ENCODE assay signal across 2 cellular contexts in genomic region chr17:7476951-7477350, GRCh38.
TF ChIP-seq lines count a peak whose summit lies in the region.

No MANE protein-coding gene starts in this region.

TF ChIP-seq in liver, 16 proteins besides CTCF, POLR2A, EP300 and RAD21 (continued from another document):
- TF ChIP-seq ZBTB33 (IDR thresholded peaks at IDR 0.05) (no peak), MAX (IDR thresholded peaks at IDR 0.05) (no peak), GABPA (IDR thresholded peaks at IDR 0.05 in 1 of 2, conservative IDR thresholded peaks at IDR 0.05 in 1 of 2) (no peak), HNF4A (conservative IDR thresholded peaks at IDR 0.05) (no peak), YY1 (IDR thresholded peaks at IDR 0.05) (no peak), FOXA1 (IDR thresholded peaks at IDR 0.05) (no peak), SP1 (IDR thresholded peaks at IDR 0.05) (no peak), FOXA2 (IDR thresholded peaks at IDR 0.05) (no peak), ATF3 (IDR thresholded peaks at IDR 0.05) (no peak), TAF1 (conservative IDR thresholded peaks at IDR 0.05) (no peak), JUND (IDR thresholded peaks at IDR 0.05) (no peak)

TF ChIP-seq in GM23338, 12 proteins besides CTCF, POLR2A, EP300 and RAD21 (continued from another document):
- TF ChIP-seq ETS1 (IDR thresholded peaks at IDR 0.05) (no peak), REST (IDR thresholded peaks at IDR 0.05; ENCODE audit: unreplicated experiment) (no peak), JUNB (IDR thresholded peaks at IDR 0.05; ENCODE audit: unreplicated experiment) (no peak), CREB1 (CRISPR knock-in tag; IDR thresholded peaks at IDR 0.05; ENCODE audit: low read depth) (no peak), EZH2phosphoT487 (IDR thresholded peaks at IDR 0.05; ENCODE audit: unreplicated experiment) (no peak), ZNF331 (CRISPR knock-in tag; IDR thresholded peaks at IDR 0.05; ENCODE audit: low read depth) (no peak), STAT1 (IDR thresholded peaks at IDR 0.05; ENCODE audit: unreplicated experiment) (no peak), ZNF462 (CRISPR knock-in tag; IDR thresholded peaks at IDR 0.05) (no peak), NANOG (IDR thresholded peaks at IDR 0.05; ENCODE audit: borderline replicate concordance) (no peak), EZH2 (IDR thresholded peaks at IDR 0.05; ENCODE audit: low read depth, unreplicated experiment) (no peak)
TF ChIP-seq in GM23338: peak in this region for 0.
